In the genomic region with DNA sequence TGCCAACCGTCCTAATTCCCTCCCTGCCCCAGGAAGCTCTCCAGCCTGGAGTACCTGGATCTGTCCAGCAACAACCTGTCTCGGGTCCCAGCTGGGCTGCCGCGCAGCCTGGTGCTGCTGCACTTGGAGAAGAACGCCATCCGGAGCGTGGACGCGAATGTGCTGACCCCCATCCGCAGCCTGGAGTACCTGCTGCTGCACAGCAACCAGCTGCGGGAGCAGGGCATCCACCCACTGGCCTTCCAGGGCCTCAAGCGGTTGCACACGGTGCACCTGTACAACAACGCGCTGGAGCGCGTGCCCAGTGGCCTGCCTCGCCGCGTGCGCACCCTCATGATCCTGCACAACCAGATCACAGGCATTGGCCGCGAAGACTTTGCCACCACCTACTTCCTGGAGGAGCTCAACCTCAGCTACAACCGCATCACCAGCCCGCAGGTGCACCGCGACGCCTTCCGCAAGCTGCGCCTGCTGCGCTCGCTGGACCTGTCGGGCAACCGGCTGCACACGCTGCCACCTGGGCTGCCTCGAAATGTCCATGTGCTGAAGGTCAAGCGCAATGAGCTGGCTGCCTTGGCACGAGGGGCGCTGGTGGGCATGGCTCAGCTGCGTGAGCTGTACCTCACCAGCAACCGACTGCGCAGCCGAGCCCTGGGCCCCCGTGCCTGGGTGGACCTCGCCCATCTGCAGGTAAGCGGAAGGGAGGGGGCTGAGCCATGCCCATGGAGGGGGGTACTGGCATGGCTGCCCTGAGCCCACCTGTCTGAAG, we compare ENCODE assay signal across 20 cellular contexts. TPM values are rescaled to one million over a fixed set of nuclear protein-coding genes. Genes with fewer than 3 reads are reported as not detected.
DNase-seq lines count a peak whose midpoint lies in the region; ATAC-seq and TF ChIP-seq lines count a peak whose summit lies in the region.
"Had no signal": no experiment of that assay in that cellular context is flagged by ENCODE, and none has a peak within 500 bp of the region (broad histone marks: within the 10 kb centered on the region; RNA-seq: fewer than 3 reads in every experiment).

No MANE protein-coding gene starts in this region.

- ATAC-seq in Right ventricle myocardium inferior = no peak
- ATAC-seq in left cardiac atrium = no peak
- ATAC-seq in mucosa of descending colon = no peak
- ATAC-seq in GM19395 (IDR thresholded peaks at IDR 0.05; ENCODE audit: unreplicated experiment) = no peak
- ATAC-seq in GM21423 (IDR thresholded peaks at IDR 0.05; ENCODE audit: unreplicated experiment) = no peak
- ATAC-seq: SK-N-SH treated with all-trans-retinoic acid at 6 μM for 48 hours had no signal

- H3K4me3 ChIP-seq in left ventricle myocardium inferior = no peak overlapping the region
- H3K4me3 ChIP-seq in mucosa of descending colon = no peak overlapping the region

- no peaks in the 10 kb centered on the region for H3K27me3 ChIP-seq in left ventricle myocardium inferior (ENCODE audit: low read depth)

- H3K9me3 ChIP-seq in left ventricle myocardium inferior (replicated peaks) (no peaks in the 10 kb centered on the region), mucosa of descending colon (no peaks in the 10 kb centered on the region)

- TF ChIP-seq CTCF in left ventricle myocardium inferior (IDR thresholded peaks at IDR 0.05; ENCODE audit: borderline replicate concordance) (no peak), mucosa of descending colon (IDR thresholded peaks at IDR 0.05) (no peak)

- DNase-seq in Right ventricle myocardium inferior (ENCODE audit: missing footprints) (peak; percentile 65), left cardiac atrium (no peak), left ventricle myocardium inferior (peak; percentile 12), mucosa of descending colon (peak in 2 of 3 donors; percentile 13 to 46), NCI-H187 treated with DMSO at 0.1 percent for 48 hours (lab: John Stamatoyannopoulos, UW) (no peak), NCI-H510A (lab: John Stamatoyannopoulos, UW) (no peak)
- DNase-seq: AML-193, DMS79 treated with DMSO at 0.1 percent for 48 hours, KBM-7, NCI-H1105 treated with DMSO at 0.1 percent for 48 hours, NCI-H1694, NCI-H510A treated with DMSO at 0.1 percent for 48 hours, NCI-H774, OCI-M1, SIG-M5 had no signal

- intact Hi-C loops in Right ventricle myocardium inferior (cut with DNase I) = no loop called here
- intact Hi-C loops in left cardiac atrium (cut with DNase I) = no loop called here
- intact Hi-C loops in left ventricle myocardium inferior (cut with micrococcal nuclease) = no loop called here
- intact Hi-C loops in mucosa of descending colon (cut with DNase I, micrococcal nuclease) = no loop called here

- peaks cover 9% of the 10 kb centered on the region for H3K4me1 ChIP-seq in left ventricle myocardium inferior
- H3K4me1 ChIP-seq in mucosa of descending colon (ENCODE audit: low read depth) = no peaks in the 10 kb centered on the region

- H3K36me3 ChIP-seq in left ventricle myocardium inferior (no peaks in the 10 kb centered on the region), mucosa of descending colon (ENCODE audit: low read depth) (no peaks in the 10 kb centered on the region)

- no peak overlapping the region for H3K27ac ChIP-seq in left ventricle myocardium inferior (replicated peaks)
- H3K27ac ChIP-seq: 22Rv1, C4-2B had no signal

RNA-seq across cellular contexts. Expression of gene PODN, which starts 16.5 kb away (rescaled TPM):
- total RNA-seq in Right ventricle myocardium inferior (35.3 TPM), left cardiac atrium (10 to 100 TPM; 28.6 to 84.9 TPM), left ventricle myocardium inferior (22.9 TPM), mucosa of descending colon (10 to 100 TPM in 2 of 3 donors, 1 to 10 TPM in 1; 5.8 to 69.2 (median 18.1) TPM)

Comparison
In these comparisons a context has a peak if more than half of its experiments do, and no peak if none do; other contexts are left out.
1. DNase-seq: peak in Right ventricle myocardium inferior (single experiment), left ventricle myocardium inferior (single experiment) and mucosa of descending colon (2 of 3); none in left cardiac atrium (single experiment), NCI-H187 treated with DMSO at 0.1 percent for 48 hours (single experiment) and NCI-H510A (single experiment).